Comparison of ENCODE assay signal across 1 cellular context in the genomic region with DNA sequence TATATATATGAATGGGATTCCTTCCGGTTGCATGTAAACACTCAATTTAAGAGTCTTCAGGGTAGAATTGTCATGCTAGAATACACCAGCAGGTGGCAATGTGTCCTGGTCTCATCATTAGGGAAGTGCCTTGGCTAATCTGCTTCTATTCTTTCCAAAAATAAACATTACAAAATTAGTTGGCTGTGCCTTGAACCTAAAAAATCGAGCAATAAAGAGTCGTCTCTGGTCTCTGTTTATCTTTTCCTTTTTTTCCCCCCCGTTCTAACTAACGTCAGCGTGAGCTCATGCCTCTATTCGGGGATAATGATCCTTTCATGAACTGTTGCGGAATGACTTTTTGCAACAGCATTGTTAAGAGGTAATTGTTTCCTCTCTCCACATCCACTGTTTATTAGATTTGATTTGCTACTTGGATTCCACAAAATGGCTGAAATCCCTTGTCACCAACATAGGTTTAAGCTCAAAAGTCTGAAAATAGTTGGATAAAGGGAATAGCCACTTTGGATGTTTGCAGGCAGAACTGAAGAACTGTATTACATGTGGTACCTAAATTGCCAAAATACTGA.
TF ChIP-seq lines count a peak whose summit lies in the region.

No MANE protein-coding gene starts in this region.

TF ChIP-seq in IMR-90, 13 proteins besides CTCF, POLR2A, EP300 and RAD21:
- TF ChIP-seq, protein P1, sequence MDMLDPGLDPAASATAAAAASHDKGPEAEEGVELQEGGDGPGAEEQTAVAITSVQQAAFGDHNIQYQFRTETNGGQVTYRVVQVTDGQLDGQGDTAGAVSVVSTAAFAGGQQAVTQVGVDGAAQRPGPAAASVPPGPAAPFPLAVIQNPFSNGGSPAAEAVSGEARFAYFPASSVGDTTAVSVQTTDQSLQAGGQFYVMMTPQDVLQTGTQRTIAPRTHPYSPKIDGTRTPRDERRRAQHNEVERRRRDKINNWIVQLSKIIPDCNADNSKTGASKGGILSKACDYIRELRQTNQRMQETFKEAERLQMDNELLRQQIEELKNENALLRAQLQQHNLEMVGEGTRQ (IDR thresholded peaks at IDR 0.05; ENCODE audit: low read depth, low read length) = no peak
- TF ChIP-seq SMC3 (IDR thresholded peaks at IDR 0.05; ENCODE audit: low read depth, low read length) (peak; percentile 74), MAFK (IDR thresholded peaks at IDR 0.05; ENCODE audit: low read depth, low read length) (no peak), CEBPB (IDR thresholded peaks at IDR 0.05; ENCODE audit: low read depth, low read length) (peak; percentile 91), CHD1 (IDR thresholded peaks at IDR 0.05; ENCODE audit: low read depth, low read length) (peak; percentile 83; the same call in 1 of the 2 replicates)
- TF ChIP-seq, protein P2, sequence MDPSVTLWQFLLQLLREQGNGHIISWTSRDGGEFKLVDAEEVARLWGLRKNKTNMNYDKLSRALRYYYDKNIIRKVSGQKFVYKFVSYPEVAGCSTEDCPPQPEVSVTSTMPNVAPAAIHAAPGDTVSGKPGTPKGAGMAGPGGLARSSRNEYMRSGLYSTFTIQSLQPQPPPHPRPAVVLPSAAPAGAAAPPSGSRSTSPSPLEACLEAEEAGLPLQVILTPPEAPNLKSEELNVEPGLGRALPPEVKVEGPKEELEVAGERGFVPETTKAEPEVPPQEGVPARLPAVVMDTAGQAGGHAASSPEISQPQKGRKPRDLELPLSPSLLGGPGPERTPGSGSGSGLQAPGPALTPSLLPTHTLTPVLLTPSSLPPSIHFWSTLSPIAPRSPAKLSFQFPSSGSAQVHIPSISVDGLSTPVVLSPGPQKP (IDR thresholded peaks at IDR 0.05; ENCODE audit: borderline replicate concordance, low read depth, low read length) = no peak
